Comparison of ENCODE assay signal across 8 cellular contexts in the genomic region with DNA sequence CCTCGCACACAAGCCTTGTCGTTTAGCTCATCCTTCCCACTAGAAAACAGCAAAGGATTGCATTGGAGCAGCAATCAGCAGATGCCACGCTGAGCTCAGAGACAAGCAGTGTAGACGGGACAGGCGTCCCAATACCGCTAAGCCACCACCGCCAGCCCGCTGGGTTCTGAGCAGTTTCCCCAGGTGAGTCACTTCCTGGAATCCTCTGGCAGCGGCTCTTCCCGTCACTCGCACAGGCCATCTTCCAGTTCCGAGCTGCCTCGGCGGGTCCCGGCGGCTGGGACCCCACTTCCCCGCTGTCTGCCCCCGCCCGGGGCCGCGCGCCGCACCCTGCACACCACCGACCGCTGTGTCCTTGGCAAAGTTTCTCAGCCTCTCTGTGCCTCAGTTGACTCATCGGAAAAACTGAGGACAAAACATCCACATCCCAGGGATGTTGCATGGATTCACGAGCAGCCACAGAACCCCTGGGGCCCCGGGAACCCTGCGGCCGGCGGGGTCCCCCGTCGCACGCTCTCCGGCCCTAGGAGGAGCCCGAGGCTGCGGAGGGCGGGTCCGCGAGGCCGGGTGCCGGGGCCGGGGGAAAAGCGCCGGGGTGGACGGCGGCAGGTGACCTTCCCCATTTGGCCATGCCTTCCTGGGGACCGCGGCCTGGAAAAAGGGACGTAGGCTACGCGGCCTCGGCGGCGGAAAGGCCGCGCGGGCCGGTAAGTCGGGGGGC. TPM values are rescaled to one million over a fixed set of nuclear protein-coding genes. Genes with fewer than 3 reads are reported as not detected.
DNase-seq lines count a peak whose midpoint lies in the region; ATAC-seq and TF ChIP-seq lines count a peak whose summit lies in the region.

No MANE protein-coding gene starts in this region.

- H3K9me3 Mint-ChIP-seq in CD8-positive, alpha-beta T cell: peaks cover 5% of the 10 kb centered on the region

- WGBS in SK-N-SH (ENCODE audit: low lambda C conversion rate): 0% methylated on average over 13 of the region's 60 CpGs
- WGBS in heart right ventricle, 2 donors: 1% methylated on average over 54 to 60 of the region's 60 CpGs
- WGBS in psoas muscle, 3 donors: 0 to 1% (median 0%) methylated on average over 53 to 60 of the region's 60 CpGs
- WGBS in urinary bladder: under 1% methylated on average over 60 of the region's 60 CpGs

- TF ChIP-seq RAD21 in SK-N-SH (IDR thresholded peaks at IDR 0.05; ENCODE audit: low read length): no peak

- H3K4me2 ChIP-seq in SK-N-SH: peak overlapping the region; percentile 94

- DNase-seq in CD8-positive, alpha-beta T cell: peak in 6 of 7 experiments; percentile 43 to 73 (median 68)
- DNase-seq in SK-N-SH (peak; percentile 76), heart right ventricle (peak; percentile 23 to 29), psoas muscle (peak; percentile 68 to 82)
- DNase-seq in activated naive CD8-positive, alpha-beta T cell treated with anti-CD3 and anti-CD28 coated beads, Interleukin-2, amount 50 U/mL, for 16 hours (ENCODE audit: low read depth, low spot score): peak; percentile 42

- POLR2A ChIA-PET in CD8-positive, alpha-beta T cell (lab: Charles Lee): interaction anchor here (0.7 to 1.8 kb wide), 4 partner anchors 15 to 497 kb away, joined by 3 to 9 read pairs (median 5); a partner anchor contains a TSS
- POLR2A ChIA-PET in SK-N-SH (lab: Yijun Ruan, JAX): no interaction called here

- TF ChIP-seq CTCF in CD8-positive, alpha-beta T cell (IDR thresholded peaks at IDR 0.05): no peak
- TF ChIP-seq CTCF in SK-N-SH (IDR thresholded peaks at IDR 0.05) (no peak), heart right ventricle (IDR thresholded peaks at IDR 0.05) (no peak), psoas muscle (IDR thresholded peaks at IDR 0.05) (no peak)

- no peaks in the 10 kb centered on the region for H3K9me3 ChIP-seq in CD8-positive, alpha-beta T cell (ENCODE audit: low read length)
- no peaks in the 10 kb centered on the region for H3K9me3 ChIP-seq in SK-N-SH
- peaks cover 0 to 5% (median 0%) of the 10 kb centered on the region in 11 donors for H3K9me3 ChIP-seq in heart right ventricle
- no peaks in the 10 kb centered on the region for H3K9me3 ChIP-seq in psoas muscle

- ATAC-seq in CD8-positive, alpha-beta T cell: peak; percentile 49
- peak; percentile 30 for ATAC-seq in GM19452 (IDR thresholded peaks at IDR 0.05; ENCODE audit: unreplicated experiment)
- ATAC-seq in HG03571 (IDR thresholded peaks at IDR 0.05; ENCODE audit: unreplicated experiment): peak; percentile 24
- ATAC-seq in heart right ventricle: peak in 3 of 8 donors; percentile 3 to 40 (median 10)
- ATAC-seq in psoas muscle: peak; percentile 69 to 77 (median 74)

- H3K27ac Mint-ChIP-seq in CD8-positive, alpha-beta T cell: peak overlapping the region; percentile 83

- H4K20me1 ChIP-seq in SK-N-SH (ENCODE audit: insufficient read depth): peaks cover 26% of the 10 kb centered on the region

- peak overlapping the region; percentile 63 for H3K27ac ChIP-seq in CD8-positive, alpha-beta T cell (ENCODE audit: low read depth, low read length)
- H3K27ac ChIP-seq in SK-N-SH (ENCODE audit: low read depth in 2 of 2, low read length in 1 of 2) (peak overlapping the region; percentile 83 to 97), heart right ventricle (peak overlapping the region; percentile 94 to 99 (median 98)), psoas muscle (peak overlapping the region; percentile 90), urinary bladder (ENCODE audit: low read depth) (peak overlapping the region; percentile 92)

- intact Hi-C loops in CD8-positive, alpha-beta T cell (cut with DNase I, micrococcal nuclease): loop anchor here (2.0 to 5.0 kb wide), 5 partner anchors 22 to 844 kb away; a partner anchor contains a TSS
- intact Hi-C loops in heart right ventricle (cut with DNase I): loop anchor here in 7 of 10 donors (2.0 to 10.0 kb wide), 5 partner anchors 36 to 652 kb away; a partner anchor contains a TSS
- intact Hi-C loops in psoas muscle (cut with DNase I): loop anchor here (2.0 kb wide), 1 partner anchor 56 kb away; a partner anchor contains a TSS

- CTCF ChIA-PET in CD8-positive, alpha-beta T cell (lab: Charles Lee): interaction anchor here (0.8 to 2.8 kb wide), 3 partner anchors 54 to 652 kb away, joined by 4 to 17 read pairs (median 5); a partner anchor contains a TSS
- CTCF ChIA-PET in SK-N-SH (lab: Yijun Ruan, JAX): interaction anchor here (1.0 to 2.3 kb wide), 3 partner anchors 26 to 72 kb away, joined by 3 to 11 read pairs (median 10); no protein-coding TSS in a partner anchor

- no peak for TF ChIP-seq EP300 in SK-N-SH (IDR thresholded peaks at IDR 0.05; ENCODE audit: borderline replicate concordance in 1 of 2, low read depth in 1 of 2, low read length in 1 of 2)

- H3K79me2 ChIP-seq in SK-N-SH (ENCODE audit: insufficient read depth): peaks cover 52% of the 10 kb centered on the region

- H3K4me1 Mint-ChIP-seq in CD8-positive, alpha-beta T cell (ENCODE audit: low read depth): peaks cover 48% of the 10 kb centered on the region

- H3K4me1 ChIP-seq in CD8-positive, alpha-beta T cell (ENCODE audit: insufficient read depth, low read length): peaks cover 33% of the 10 kb centered on the region
- H3K4me1 ChIP-seq in SK-N-SH (ENCODE audit: control insufficient read depth in 1 of 2, insufficient read depth in 2 of 2, low read depth in 1 of 2, low read length in 1 of 2): peaks cover 3 to 7% of the 10 kb centered on the region in 2 experiments; a peak in 3 of 4 replicates
- peaks cover 3 to 36% (median 13%) of the 10 kb centered on the region in 9 donors for H3K4me1 ChIP-seq in heart right ventricle
- peaks cover 25% of the 10 kb centered on the region for H3K4me1 ChIP-seq in psoas muscle
- H3K4me1 ChIP-seq in urinary bladder (ENCODE audit: insufficient read depth): no peaks in the 10 kb centered on the region

- peaks cover 19% of the 10 kb centered on the region for H3K36me3 Mint-ChIP-seq in CD8-positive, alpha-beta T cell

- no peaks in the 10 kb centered on the region for H3K36me3 ChIP-seq in CD8-positive, alpha-beta T cell (ENCODE audit: insufficient read depth, low read length)
- H3K36me3 ChIP-seq in SK-N-SH (replicated peaks in 1 of 2; ENCODE audit: control insufficient read depth in 1 of 2, insufficient read depth in 2 of 2, low read length in 1 of 2) (peaks cover 10 to 13% of the 10 kb centered on the region in 2 experiments), heart right ventricle (peaks cover 0 to 16% (median 12%) of the 10 kb centered on the region in 9 donors), psoas muscle (ENCODE audit: insufficient read depth in 1 of 2, low read depth in 1 of 2) (peaks cover 5 to 19% of the 10 kb centered on the region in 2 donors), urinary bladder (ENCODE audit: insufficient read depth) (peaks cover 3% of the 10 kb centered on the region)

- H3K27me3 ChIP-seq in CD8-positive, alpha-beta T cell (ENCODE audit: insufficient read depth, low read length): no peaks in the 10 kb centered on the region
- no peaks in the 10 kb centered on the region for H3K27me3 ChIP-seq in SK-N-SH (ENCODE audit: insufficient read depth)
- no peaks in the 10 kb centered on the region for H3K27me3 ChIP-seq in heart right ventricle
- no peaks in the 10 kb centered on the region for H3K27me3 ChIP-seq in psoas muscle (ENCODE audit: insufficient read depth in 3 of 3, low read length in 2 of 3)

- H2AFZ ChIP-seq in SK-N-SH (ENCODE audit: low read depth): peak overlapping the region; percentile 71; the same call in 1 of the 2 replicates

- H3K4me3 ChIP-seq in CD8-positive, alpha-beta T cell (ENCODE audit: low read depth, low read length): peak overlapping the region; percentile 87
- H3K4me3 ChIP-seq in SK-N-SH (ENCODE audit: low read depth in 2 of 2, low read length in 1 of 2) (peak overlapping the region; percentile 77 to 93), heart right ventricle (peak overlapping the region; percentile 81 to 97 (median 90)), psoas muscle (peak overlapping the region; percentile 70), urinary bladder (ENCODE audit: low read depth, low read length) (peak overlapping the region; percentile 95)

- no peaks in the 10 kb centered on the region for H3K9me2 ChIP-seq in SK-N-SH

- H3K9ac ChIP-seq in SK-N-SH: peak overlapping the region; percentile 92

- peak overlapping the region; percentile 89 for H3K4me3 Mint-ChIP-seq in CD8-positive, alpha-beta T cell

- peaks cover 13% of the 10 kb centered on the region for H3F3A ChIP-seq in SK-N-SH (replicated peaks; ENCODE audit: insufficient read depth)

- H3K27me3 Mint-ChIP-seq in CD8-positive, alpha-beta T cell (ENCODE audit: low read depth): no peaks in the 10 kb centered on the region

TF ChIP-seq in SK-N-SH, 30 proteins besides CTCF, POLR2A, EP300 and RAD21 (continues in another document):
- TF ChIP-seq, protein P1, sequence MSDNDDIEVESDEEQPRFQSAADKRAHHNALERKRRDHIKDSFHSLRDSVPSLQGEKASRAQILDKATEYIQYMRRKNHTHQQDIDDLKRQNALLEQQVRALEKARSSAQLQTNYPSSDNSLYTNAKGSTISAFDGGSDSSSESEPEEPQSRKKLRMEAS (IDR thresholded peaks at IDR 0.05; ENCODE audit: low read depth): 0 out of 2 replicates have a peak, but pooled peaks have one; percentile 45

RNA-seq across cellular contexts. Expression of a gene that starts 0.6 kb away (rescaled TPM):
- 10 to 100 TPM; 12.8 to 13.9 TPM for total RNA-seq in CD8-positive, alpha-beta T cell
- polyA plus RNA-seq in SK-N-SH (2012; rRNA removed) (21.2 and 22.3 TPM in 2 replicates), heart right ventricle (10 to 100 TPM in 1 of 2 donors, 1 to 10 TPM in 1; 9.4 to 21.0 TPM), psoas muscle (10 to 100 TPM; 10.4 to 23.9 (median 11.4) TPM), urinary bladder (47.7 TPM)
- polyA plus RNA-seq in SK-N-SH (2012; cell fraction: cytosol; rRNA removed): 32.1 and 34.6 TPM in 2 replicates
- 18.6 and 21.6 TPM in 2 replicates for polyA plus RNA-seq in SK-N-SH (2012; cell fraction: nucleus; rRNA removed)
- total RNA-seq in heart right ventricle (10 to 100 TPM; 28.6 to 41.6 (median 34.9) TPM), psoas muscle (10 to 100 TPM; 17.6 to 33.0 (median 25.6) TPM), urinary bladder (35.8 TPM)

RNA-seq across cellular contexts. Expression of a gene that starts 46.9 kb away (rescaled TPM):
- 10 to 100 TPM; 39.5 to 40.5 TPM for total RNA-seq in CD8-positive, alpha-beta T cell
- polyA plus RNA-seq in SK-N-SH (2012; rRNA removed): 1.2 and 1.5 TPM in 2 replicates
- polyA plus RNA-seq in SK-N-SH (2012; cell fraction: cytosol; rRNA removed): 1.6 and 1.8 TPM in 2 replicates
- polyA plus RNA-seq in SK-N-SH (2012; cell fraction: nucleus; rRNA removed): 1.3 and 1.5 TPM in 2 replicates
- total RNA-seq in heart right ventricle: 10 to 100 TPM in 4 of 10 donors, 1 to 10 TPM in 6; 5.2 to 23.1 (median 9.8) TPM
- polyA plus RNA-seq in heart right ventricle: 1 to 10 TPM; 1.5 to 3.2 TPM
- total RNA-seq in psoas muscle: 10 to 100 TPM in 2 of 4 donors, 1 to 10 TPM in 2; 8.9 to 27.0 (median 14.5) TPM
- 1 to 10 TPM; 1.1 to 8.3 (median 4.1) TPM for polyA plus RNA-seq in psoas muscle
- 53.9 TPM for total RNA-seq in urinary bladder
- 6.3 TPM for polyA plus RNA-seq in urinary bladder

RNA-seq across cellular contexts. Expression of a gene that starts 55.8 kb away (rescaled TPM):
- total RNA-seq in CD8-positive, alpha-beta T cell: 10 to 100 TPM; 58.5 to 76.2 TPM
- 15.0 and 18.0 TPM in 2 replicates for polyA plus RNA-seq in SK-N-SH (2012; rRNA removed)
- polyA plus RNA-seq in SK-N-SH (2012; cell fraction: cytosol; rRNA removed): 20.8 and 23.5 TPM in 2 replicates
- 8.2 and 13.0 TPM in 2 replicates for polyA plus RNA-seq in SK-N-SH (2012; cell fraction: nucleus; rRNA removed)
- 10 to 100 TPM; 19.7 to 39.6 (median 22.8) TPM for total RNA-seq in heart right ventricle
- polyA plus RNA-seq in heart right ventricle: 1 to 10 TPM; 6.1 to 7.3 TPM
- total RNA-seq in psoas muscle: 10 to 100 TPM; 17.7 to 24.8 (median 20.9) TPM
- polyA plus RNA-seq in psoas muscle: 10 to 100 TPM in 1 of 3 donors, 1 to 10 TPM in 2; 8.4 to 17.9 (median 9.0) TPM
- total RNA-seq in urinary bladder: 67.8 TPM
- polyA plus RNA-seq in urinary bladder: 27.1 TPM

Comparison
In these comparisons a context has a peak if more than half of its experiments do, and no peak if none do; other contexts are left out.
1. DNase-seq: peak in every context shown above with its lines; median percentile 76 in SK-N-SH; 75 in psoas muscle; 68 in CD8-positive, alpha-beta T cell; 42 in activated naive CD8-positive, alpha-beta T cell treated with anti-CD3 and anti-CD28 coated beads, Interleukin-2, amount 50 U/mL, for 16 hours; 26 in heart right ventricle.